Comparison of ENCODE assay signal across 34 cellular contexts in genomic region chr12:28021704-28022103, GRCh38. TPM values are rescaled to one million over a fixed set of nuclear protein-coding genes. Genes with fewer than 3 reads are reported as not detected.
DNase-seq lines count a peak whose midpoint lies in the region; ATAC-seq and TF ChIP-seq lines count a peak whose summit lies in the region.
"Had no signal": no experiment of that assay in that cellular context is flagged by ENCODE, and none has a peak within 500 bp of the region (broad histone marks: within the 10 kb centered on the region; RNA-seq: fewer than 3 reads in every experiment).

No MANE protein-coding gene starts in this region.

- TF ChIP-seq CTCF in 22Rv1 (IDR thresholded peaks at IDR 0.05), result no peak
- TF ChIP-seq CTCF in Panc1 (IDR thresholded peaks at IDR 0.05), result no peak
- no peak for TF ChIP-seq CTCF in epithelial cell of esophagus (IDR thresholded peaks at IDR 0.05; ENCODE audit: insufficient read depth, low read depth, low read length, missing control alignments)
- TF ChIP-seq CTCF in progenitor cell of endocrine pancreas (IDR thresholded peaks at IDR 0.05; ENCODE audit: unreplicated experiment), result no peak

- no TSS peak for BruUV-seq in Panc1 (replicated peaks; lab: Mats Ljungman, UMichigan)

- no peak overlapping the region for H3K4me3 Mint-ChIP-seq in progenitor cell of endocrine pancreas (ENCODE audit: low read depth)
- H3K4me3 Mint-ChIP-seq: activated CD4-positive, alpha-beta memory T cell treated with anti-CD3 and anti-CD28 coated beads, Interleukin-2, amount 10 ng/mL, durations not matched to agents 7 days and 5 days; activated naive CD4-positive, alpha-beta T cell treated with anti-CD3 and anti-CD28 coated beads for 36 hours; brain; CD8-positive, alpha-beta T cell; H9; natural killer cell treated with Interleukin-12 subunit alpha and Interleukin-12 subunit beta and Interleukin-15 and Interleukin-18, amount 100 ng/mL, for 72 hours; T-helper 17 cell had no signal

- no peak overlapping the region for H3K27ac Mint-ChIP-seq in progenitor cell of endocrine pancreas
- H3K27ac Mint-ChIP-seq: activated CD4-positive, alpha-beta memory T cell treated with anti-CD3 and anti-CD28 coated beads, Interleukin-2, amount 10 ng/mL, durations not matched to agents 7 days and 5 days; activated naive CD4-positive, alpha-beta T cell treated with anti-CD3 and anti-CD28 coated beads for 36 hours; brain; CD8-positive, alpha-beta T cell; H9; natural killer cell treated with Interleukin-12 subunit alpha and Interleukin-12 subunit beta and Interleukin-15 and Interleukin-18, amount 100 ng/mL, for 72 hours; T-helper 17 cell had no signal

- ATAC-seq in Panc1 (peak; percentile 77), HG02759 (IDR thresholded peaks at IDR 0.05; ENCODE audit: unreplicated experiment) (no peak)
- ATAC-seq in activated CD4-positive, CD25-positive, alpha-beta regulatory T cell treated with anti-CD3 and anti-CD28 coated beads, Interleukin-2, amount 50 U/mL, for 24 hours, result no peak
- ATAC-seq: CD8-positive, alpha-beta T cell; heart right ventricle; left cardiac atrium; natural killer cell treated with Interleukin-12 subunit alpha and Interleukin-12 subunit beta and Interleukin-15 and Interleukin-18, amount 100 ng/mL, for 72 hours; SK-N-SH treated with all-trans-retinoic acid at 6 μM for 48 hours; T-helper 17 cell had no signal

- H3K4me3 ChIP-seq in Panc1 (ENCODE audit: low read depth in 2 of 2, low read length in 2 of 2) (no peak overlapping the region), epithelial cell of esophagus (ENCODE audit: low read length) (no peak overlapping the region)
- H3K4me3 ChIP-seq: adrenal gland, esophagus squamous epithelium, heart right ventricle, transverse colon had no signal

- H3K27ac ChIP-seq in 22Rv1, result peak overlapping the region; percentile 41
- H3K27ac ChIP-seq in Panc1 (ENCODE audit: low read length), result no peak overlapping the region
- H3K27ac ChIP-seq: adrenal gland, esophagus squamous epithelium, heart right ventricle, transverse colon had no signal

- H3K36me3 Mint-ChIP-seq in progenitor cell of endocrine pancreas (ENCODE audit: insufficient read depth), result no peaks in the 10 kb centered on the region
- H3K36me3 Mint-ChIP-seq: brain; CD8-positive, alpha-beta T cell; natural killer cell treated with Interleukin-12 subunit alpha and Interleukin-12 subunit beta and Interleukin-15 and Interleukin-18, amount 100 ng/mL, for 72 hours had no signal

- intact Hi-C loops in Panc1 (cut with micrococcal nuclease; ENCODE audit: unreplicated experiment), result no loop called here

- no peaks in the 10 kb centered on the region for H3K9me3 ChIP-seq in Panc1 (ENCODE audit: control insufficient read depth, insufficient read depth, low read depth, low read length)
- H3K9me3 ChIP-seq: adrenal gland, BE2C, esophagus squamous epithelium, heart right ventricle, transverse colon had no signal

- no peaks in the 10 kb centered on the region for H3K9me3 Mint-ChIP-seq in progenitor cell of endocrine pancreas (ENCODE audit: low read depth)
- H3K9me3 Mint-ChIP-seq: activated naive CD4-positive, alpha-beta T cell treated with anti-CD3 and anti-CD28 coated beads for 36 hours; CD8-positive, alpha-beta T cell; H9 had no signal

- DNase-seq in HPDE6-E6E7 (ENCODE audit: extremely low spot score), result peak; percentile 83
- peak; percentile 86 for DNase-seq in Panc1 (ENCODE audit: low read depth, low spot score)
- DNase-seq in epithelial cell of esophagus (ENCODE audit: low read depth), result peak; percentile 94
- DNase-seq in COLO829 (ENCODE audit: low spot score), result no peak
- DNase-seq in progenitor cell of endocrine pancreas (ENCODE audit: low spot score, unreplicated experiment), result no peak
- DNase-seq: ACHN; activated CD4-positive, alpha-beta memory T cell treated with anti-CD3 and anti-CD28 coated beads, Interleukin-2, amount 10 ng/mL, durations not matched to agents 7 days and 5 days; activated CD4-positive, alpha-beta T cell treated with anti-CD3 and anti-CD28 coated beads for 1 hour; activated CD8-positive, alpha-beta memory T cell treated with anti-CD3 and anti-CD28 coated beads, Interleukin-2, amount 50 U/mL, for 4 hours; activated naive CD4-positive, alpha-beta T cell treated with anti-CD3 and anti-CD28 coated beads for 36 hours; adrenal gland; BE2C; CD8-positive, alpha-beta T cell; esophagus squamous epithelium; H9; heart right ventricle; left cardiac atrium; NCI-H1092; NCI-H187; NCI-H226; NCI-H748 treated with DMSO at 0.1 percent for 48 hours; occipital lobe; stimulated activated CD4-positive, alpha-beta T cell treated with anti-CD3 and anti-CD28 coated beads, Interleukin-15, amount 100 ng/mL, for 24 hours; stimulated activated CD4-positive, alpha-beta T cell treated with anti-CD3 and anti-CD28 coated beads, Interleukin-4, amount 100 ng/mL, for 4 hours; T-helper 17 cell; transverse colon had no signal

- no peaks in the 10 kb centered on the region for H3K36me3 ChIP-seq in Panc1 (ENCODE audit: control insufficient read depth, insufficient read depth, low read length)
- H3K36me3 ChIP-seq: adrenal gland, BE2C, esophagus squamous epithelium, heart right ventricle, transverse colon had no signal

- POLR2A ChIA-PET in Panc1 (lab: Charles Lee), result interaction anchor here (0.6 kb wide), 1 partner anchor 271 kb away, joined by 3 read pairs; no protein-coding TSS in a partner anchor

- peaks cover 13% of the 10 kb centered on the region for H3K4me1 Mint-ChIP-seq in progenitor cell of endocrine pancreas (ENCODE audit: low read depth)
- H3K4me1 Mint-ChIP-seq: activated CD4-positive, alpha-beta memory T cell treated with anti-CD3 and anti-CD28 coated beads, Interleukin-2, amount 10 ng/mL, durations not matched to agents 7 days and 5 days; H9; T-helper 17 cell had no signal

- in situ Hi-C loops in Panc1 (cut with HindIII; ENCODE audit: low pct_unique_long_range_greater_than_20kb, low sequenced_read_pairs), result no loop called here

- H3K27me3 ChIP-seq in Panc1 (ENCODE audit: control insufficient read depth, insufficient read depth, low read length), result no peaks in the 10 kb centered on the region; the same call in 1 of the 2 replicates
- H3K27me3 ChIP-seq: adrenal gland, BE2C, esophagus squamous epithelium, heart right ventricle, transverse colon had no signal

- H3K4me1 ChIP-seq in Panc1 (ENCODE audit: control insufficient read depth, insufficient read depth, low read length), result no peaks in the 10 kb centered on the region
- H3K4me1 ChIP-seq: adrenal gland, heart right ventricle, transverse colon had no signal

- CTCF ChIA-PET in Panc1 (lab: Charles Lee), result interaction anchor here (0.7 kb wide), 1 partner anchor 46 kb away, joined by 3 read pairs; no protein-coding TSS in a partner anchor

- H3K27me3 Mint-ChIP-seq in progenitor cell of endocrine pancreas, result peaks cover 2% of the 10 kb centered on the region
- H3K27me3 Mint-ChIP-seq: brain had no signal

RNA-seq across cellular contexts. Expression of gene PTHLH, which starts 49.2 kb away (rescaled TPM):
- total RNA-seq in Panc1 (2021; ENCODE audit: unreplicated experiment) (2.2 TPM), progenitor cell of endocrine pancreas (0.93 and 1.3 TPM in 2 replicates)
- 4.6 TPM for polyA plus RNA-seq in Panc1 (2012; ENCODE audit: insufficient read length)
- total RNA-seq: activated CD4-positive, alpha-beta memory T cell treated with anti-CD3 and anti-CD28 coated beads, Interleukin-2, amount 10 ng/mL, durations not matched to agents 7 days and 5 days; activated naive CD4-positive, alpha-beta T cell treated with anti-CD3 and anti-CD28 coated beads for 36 hours; CD8-positive, alpha-beta T cell; cerebellum; frontal cortex; natural killer cell treated with Interleukin-12 subunit alpha and Interleukin-12 subunit beta and Interleukin-15 and Interleukin-18, amount 100 ng/mL, for 72 hours; occipital lobe; T-helper 17 cell had no signal

Comparison
In these comparisons a context has a peak if more than half of its experiments do, and no peak if none do; other contexts are left out.
1. DNase-seq: peak in HPDE6-E6E7 (single experiment), Panc1 (single experiment) and epithelial cell of esophagus (single experiment); none in COLO829 (single experiment) and progenitor cell of endocrine pancreas (single experiment).